Comparison of ENCODE assay signal across 19 cellular contexts in genomic region chr3:39804951-39805350, GRCh38. TPM values are rescaled to one million over a fixed set of nuclear protein-coding genes. Genes with fewer than 3 reads are reported as not detected.
"Had no signal": no experiment of that assay in that cellular context is flagged by ENCODE, and none has a peak within 500 bp of the region (broad histone marks: within the 10 kb centered on the region; RNA-seq: fewer than 3 reads in every experiment).

No MANE protein-coding gene starts in this region.

- H3K4me3 ChIP-seq: body of pancreas, neural progenitor cell, ovary, thyroid gland had no signal

- ATAC-seq: activated T-cell treated with anti-CD3 and anti-CD28 coated beads, Interleukin-2, amount 50 U/mL, for 72 hours; body of pancreas; stimulated activated effector memory CD8-positive, alpha-beta T cell treated with anti-CD3 and anti-CD28 coated beads, Interleukin-12 subunit alpha, Interleukin-12 subunit beta, amount 100 ng/mL, for 72 hours had no signal

- DNase-seq: activated B cell treated with CpG ODN at 0.5 μM for 24 hours; activated CD4-positive, alpha-beta T cell treated with anti-CD3 and anti-CD28 coated beads, Interleukin-2, amount 10 ng/mL, durations not matched to agents 7 days and 5 days; activated CD8-positive, alpha-beta memory T cell treated with anti-CD3 and anti-CD28 coated beads, Interleukin-2, amount 50 U/mL, for 48 hours; activated naive CD8-positive, alpha-beta T cell treated with anti-CD3 and anti-CD28 coated beads for 36 hours; activated T-cell treated with anti-CD3 and anti-CD28 coated beads, Interleukin-2, amount 50 U/mL, for 72 hours; amygdala; body of pancreas; cortex of kidney; effector CD8-positive, alpha-beta T cell; mammary epithelial cell; naive B cell; ovary; thyroid gland had no signal

- H3K27ac ChIP-seq: body of pancreas, neural progenitor cell, ovary, thyroid gland had no signal

- H3K27me3 ChIP-seq: body of pancreas, ovary, thyroid gland had no signal

- H3K9ac ChIP-seq: neural progenitor cell had no signal

- H3K9me3 ChIP-seq: body of pancreas, ovary, thyroid gland had no signal

- H3K36me3 ChIP-seq: neural progenitor cell, ovary, thyroid gland had no signal

- H2AFZ ChIP-seq: neural progenitor cell had no signal

- FAIRE-seq: islet of Langerhans, TTC549 had no signal

- H3K4me2 ChIP-seq: neural progenitor cell had no signal

RNA-seq across cellular contexts. Expression of gene MYRIP, which starts 4.5 kb away (rescaled TPM):
- total RNA-seq: activated CD4-positive, alpha-beta T cell treated with anti-CD3 and anti-CD28 coated beads, Interleukin-2, amount 10 ng/mL, durations not matched to agents 7 days and 5 days; activated naive CD8-positive, alpha-beta T cell treated with anti-CD3 and anti-CD28 coated beads for 36 hours; activated T-cell treated with anti-CD3 and anti-CD28 coated beads, Interleukin-2, amount 50 U/mL, for 72 hours; mononuclear cell; T-helper 2 cell treated with Interferon-gamma antibody and Interleukin-4, amounts not matched to agents 100 ng/mL and 5 ng/mL, for 36 hours had no signal
- polyA plus RNA-seq: mammary epithelial cell had no signal
